In genomic region chr11:108498046-108498815, GRCh38 we compare ENCODE assay signal across 8 cellular contexts. TPM values are rescaled to one million over a fixed set of nuclear protein-coding genes. Genes with fewer than 3 reads are reported as not detected.
A peak's percentile ranks its signal among the peaks of the same experiment; 100 is the strongest.
DNase-seq lines count a peak whose midpoint lies in the region; ATAC-seq and TF ChIP-seq lines count a peak whose summit lies in the region.

Gene POGLUT3 (minus strand): TSS chr11:108498384. CDS start chr11:108498366, 18 bp downstream.

- H3K4me1 ChIP-seq in PC-3 (ENCODE audit: insufficient read depth, low read length) = peaks cover 29% of the 10 kb centered on the region
- H3K4me1 ChIP-seq in esophagus muscularis mucosa = peaks cover 6 to 36% (median 23%) of the 10 kb centered on the region in 4 donors
- H3K4me1 ChIP-seq in muscle layer of duodenum (ENCODE audit: control insufficient read depth in 1 of 2, insufficient read depth in 2 of 2, low read length in 2 of 2) = peaks cover 6 to 8% of the 10 kb centered on the region in 2 donors

- no peak for TF ChIP-seq CTCF in CD4-positive, alpha-beta T cell (IDR thresholded peaks at IDR 0.05)
- TF ChIP-seq CTCF in PC-3 (conservative IDR thresholded peaks at IDR 0.05; ENCODE audit: low read depth, low read length) (no peak), esophagus muscularis mucosa (IDR thresholded peaks at IDR 0.05) (no peak)

- H3K36me3 ChIP-seq in PC-3 (ENCODE audit: low read depth, low read length) (no peaks in the 10 kb centered on the region), esophagus muscularis mucosa (no peaks in the 10 kb centered on the region), muscle layer of duodenum (ENCODE audit: control insufficient read depth in 1 of 2, insufficient read depth in 2 of 2, low read length in 2 of 2) (no peaks in the 10 kb centered on the region)

- H3K27ac ChIP-seq in CD4-positive, alpha-beta T cell (ENCODE audit: low read depth, low read length) = peak within 1 kb of the TSS; percentile 66
- H3K27ac ChIP-seq in PC-3 (ENCODE audit: low read length) (peak within 1 kb of the TSS; percentile 87), esophagus muscularis mucosa (replicated peaks in 1 of 4) (peak within 1 kb of the TSS; percentile 97 to 99 (median 98)), muscle layer of duodenum (ENCODE audit: low read length) (peak within 1 kb of the TSS; percentile 99)

- no peaks in the 10 kb centered on the region for H4K20me1 ChIP-seq in PC-3 (ENCODE audit: low read length)

- peak; percentile 5 to 43 (median 24) for DNase-seq in CD4-positive, alpha-beta T cell
- DNase-seq in PC-3 = peak; percentile 67
- peak; percentile 52 to 64 for DNase-seq in activated T-cell treated with anti-CD3 and anti-CD28 coated beads, Interleukin-2, amount 50 U/mL, for 72 hours
- no peak for DNase-seq in esophagus muscularis mucosa (ENCODE audit: extremely low spot score)
- peak; percentile 58 for DNase-seq in stimulated activated naive CD8-positive, alpha-beta T cell treated with anti-CD3 and anti-CD28 coated beads, Interleukin-15, Interleukin-2, amounts not matched to agents 100 U/mL and 50 U/mL, for 24 hours

- no peak for TF ChIP-seq POLR2A in esophagus muscularis mucosa (IDR thresholded peaks at IDR 0.05; ENCODE audit: low read depth)

- H3K9me2 ChIP-seq in PC-3 (replicated peaks; ENCODE audit: low read length) = no peaks in the 10 kb centered on the region

- no peak for TF ChIP-seq EP300 in esophagus muscularis mucosa (IDR thresholded peaks at IDR 0.05)

- H3K9ac ChIP-seq in PC-3 (ENCODE audit: low read length) = peak within 1 kb of the TSS; percentile 91

- peak within 1 kb of the TSS; percentile 68 for H3K4me3 ChIP-seq in PC-3 (ENCODE audit: low read length)
- peak within 1 kb of the TSS; percentile 83 to 90 (median 86) for H3K4me3 ChIP-seq in esophagus muscularis mucosa
- peak within 1 kb of the TSS; percentile 81 to 82 for H3K4me3 ChIP-seq in muscle layer of duodenum (ENCODE audit: low read depth in 1 of 2, low read length in 2 of 2)

- H3K9me3 ChIP-seq in CD4-positive, alpha-beta T cell (ENCODE audit: control insufficient read depth, low read length) = no peaks in the 10 kb centered on the region
- H3K9me3 ChIP-seq in PC-3 (ENCODE audit: low read length) (no peaks in the 10 kb centered on the region), esophagus muscularis mucosa (no peaks in the 10 kb centered on the region), muscle layer of duodenum (ENCODE audit: control insufficient read depth in 1 of 2, low read length in 2 of 2) (no peaks in the 10 kb centered on the region)

- peak; percentile 47 for ATAC-seq in CD4-positive, alpha-beta T cell (ENCODE audit: poor library complexity)
- ATAC-seq in GM19372 (IDR thresholded peaks at IDR 0.05; ENCODE audit: low read depth, unreplicated experiment) = peak; percentile 54
- peak; percentile 46 for ATAC-seq in HG03460 (IDR thresholded peaks at IDR 0.05; ENCODE audit: unreplicated experiment)
- peak; percentile 55 for ATAC-seq in PC-3
- ATAC-seq in activated T-cell treated with anti-CD3 and anti-CD28 coated beads, Interleukin-2, amount 50 U/mL, for 72 hours (replicated peaks in 1 of 2) = peak; percentile 73 to 74
- ATAC-seq in stimulated activated naive CD8-positive, alpha-beta T cell treated with anti-CD3 and anti-CD28 coated beads, Interleukin-15, Interleukin-2, amounts not matched to agents 100 U/mL and 50 U/mL, for 24 hours = peak; percentile 60

- H3F3A ChIP-seq in PC-3 (ENCODE audit: low read length, unreplicated experiment) = peaks cover 6% of the 10 kb centered on the region

- H3K4me1 Mint-ChIP-seq in CD4-positive, alpha-beta T cell (ENCODE audit: low read depth) = peaks cover 27% of the 10 kb centered on the region
- peaks cover 19% of the 10 kb centered on the region for H3K4me1 Mint-ChIP-seq in activated T-cell treated with anti-CD3 and anti-CD28 coated beads, Interleukin-2, amount 50 U/mL, for 72 hours (ENCODE audit: low read depth)

- no peaks in the 10 kb centered on the region for H3K27me3 Mint-ChIP-seq in CD4-positive, alpha-beta T cell
- no peaks in the 10 kb centered on the region for H3K27me3 Mint-ChIP-seq in activated T-cell treated with anti-CD3 and anti-CD28 coated beads, Interleukin-2, amount 50 U/mL, for 72 hours (ENCODE audit: low read depth)

- POLR2A ChIA-PET in CD4-positive, alpha-beta T cell (lab: Charles Lee) = interaction anchor here (0.5 to 1.8 kb wide), 6 partner anchors 12 to 489 kb away, joined by 3 to 16 read pairs (median 4); partner anchors contain the start of genes C11orf65, CUL5 and DDX10
- POLR2A ChIA-PET in PC-3 (lab: Charles Lee; ENCODE audit: unreplicated experiment) = interaction anchor here (0.6 kb wide), 1 partner anchor 45 kb away, joined by 3 read pairs; no protein-coding TSS in a partner anchor

- H3K9me3 Mint-ChIP-seq in CD4-positive, alpha-beta T cell = no peaks in the 10 kb centered on the region
- H3K9me3 Mint-ChIP-seq in activated T-cell treated with anti-CD3 and anti-CD28 coated beads, Interleukin-2, amount 50 U/mL, for 72 hours = no peaks in the 10 kb centered on the region

- peaks cover 22% of the 10 kb centered on the region for H3K79me2 ChIP-seq in PC-3 (ENCODE audit: low read length)

- WGBS in esophagus muscularis mucosa = 0% methylated on average over 16 of the region's 84 CpGs

- CTCF ChIA-PET in CD4-positive, alpha-beta T cell (lab: Charles Lee) = interaction anchor here (0.5 kb wide), 1 partner anchor 115 kb away, joined by 3 read pairs; no protein-coding TSS in a partner anchor
- CTCF ChIA-PET in PC-3 (lab: Charles Lee) = no interaction called here

- BruUV-seq in PC-3 (replicated peaks; lab: Mats Ljungman, UMichigan) = no TSS peak

- intact Hi-C loops in CD4-positive, alpha-beta T cell (cut with DNase I, micrococcal nuclease) = loop anchor here (5.0 to 10.0 kb wide), 4 partner anchors 99 to 373 kb away; partner anchors contain the start of genes ACAT1 (in 1 of the 2) and DDX10 (in 1 of the 2)
- intact Hi-C loops in PC-3 (cut with micrococcal nuclease) (loop anchor here (1.0 to 5.0 kb wide), 3 partner anchors 81 to 276 kb away; partner anchors contain the start of genes ATM, EXPH5 and NPAT), esophagus muscularis mucosa (cut with DNase I) (loop anchor here (10.0 kb wide), 2 partner anchors 97 to 167 kb away; partner anchors contain the start of genes DDX10 and EXPH5)

- H3K36me3 Mint-ChIP-seq in CD4-positive, alpha-beta T cell (ENCODE audit: low read depth) = peaks cover 6% of the 10 kb centered on the region
- H3K36me3 Mint-ChIP-seq in activated T-cell treated with anti-CD3 and anti-CD28 coated beads, Interleukin-2, amount 50 U/mL, for 72 hours (ENCODE audit: insufficient read depth in 2 of 2) = peaks cover 0 to 1% of the 10 kb centered on the region in 2 donors

- H3K27me3 ChIP-seq in CD4-positive, alpha-beta T cell (ENCODE audit: control insufficient read depth, insufficient read depth, low read length) = no peaks in the 10 kb centered on the region
- H3K27me3 ChIP-seq in PC-3 (ENCODE audit: low read length) = no peaks in the 10 kb centered on the region
- H3K27me3 ChIP-seq in esophagus muscularis mucosa = no peaks in the 10 kb centered on the region
- H3K27me3 ChIP-seq in muscle layer of duodenum (ENCODE audit: low read depth, low read length) = no peaks in the 10 kb centered on the region

- H3K27ac Mint-ChIP-seq in CD4-positive, alpha-beta T cell = peak within 1 kb of the TSS; percentile 96
- peak within 1 kb of the TSS; percentile 23 for H3K27ac Mint-ChIP-seq in activated T-cell treated with anti-CD3 and anti-CD28 coated beads, Interleukin-2, amount 50 U/mL, for 72 hours

- peak within 1 kb of the TSS; percentile 85 for H3K4me2 ChIP-seq in PC-3 (ENCODE audit: low read length)

- peak within 1 kb of the TSS; percentile 91 for H2AFZ ChIP-seq in PC-3 (ENCODE audit: low read length)

- H3K4me3 Mint-ChIP-seq in CD4-positive, alpha-beta T cell = peak within 1 kb of the TSS; percentile 95
- peak within 1 kb of the TSS; percentile 81 to 98 for H3K4me3 Mint-ChIP-seq in activated T-cell treated with anti-CD3 and anti-CD28 coated beads, Interleukin-2, amount 50 U/mL, for 72 hours

RNA-seq across cellular contexts. Expression of gene POGLUT3, which starts in this region (rescaled TPM):
- 1 to 10 TPM; 5.5 to 5.9 TPM for total RNA-seq in CD4-positive, alpha-beta T cell
- total RNA-seq in PC-3 (2014; rRNA removed) (20.8 and 36.2 TPM in 2 replicates), esophagus muscularis mucosa (10 to 100 TPM; 18.8 to 24.0 (median 19.6) TPM)
- 10 to 100 TPM; 12.1 to 16.2 TPM for total RNA-seq in activated T-cell treated with anti-CD3 and anti-CD28 coated beads, Interleukin-2, amount 50 U/mL, for 72 hours
